ENCODE assay signal across 8 cellular contexts in genomic region chr6:11263185-11263817, GRCh38. TPM values are rescaled to one million over a fixed set of nuclear protein-coding genes. Genes with fewer than 3 reads are reported as not detected.
DNase-seq lines count a peak whose midpoint lies in the region; ATAC-seq and TF ChIP-seq lines count a peak whose summit lies in the region.

No MANE protein-coding gene starts in this region.

- H3K4me2 ChIP-seq in parathyroid adenoma (ENCODE audit: low read length): no peak overlapping the region

- CTCF ChIA-PET in RWPE1 (lab: Yijun Ruan, JAX): no interaction called here

- H2AFZ ChIP-seq in parathyroid adenoma: peak overlapping the region; percentile 61

- POLR2A ChIA-PET in RWPE1 (lab: Yijun Ruan, JAX; ENCODE audit: low non-redundant PET): no interaction called here

- ATAC-seq in foreskin keratinocyte (peak; percentile 18), GM21390 (IDR thresholded peaks at IDR 0.05; ENCODE audit: unreplicated experiment) (no peak), HG02623 (IDR thresholded peaks at IDR 0.05; ENCODE audit: unreplicated experiment) (no peak), HG02970 (IDR thresholded peaks at IDR 0.05; ENCODE audit: low FRiP score, unreplicated experiment) (no peak)

- H3K4me1 ChIP-seq in foreskin keratinocyte: no peaks in the 10 kb centered on the region
- peaks cover 21% of the 10 kb centered on the region for H3K4me1 ChIP-seq in parathyroid adenoma

- H3K27me3 ChIP-seq in foreskin keratinocyte (no peaks in the 10 kb centered on the region), parathyroid adenoma (ENCODE audit: control insufficient read depth, insufficient read depth, low read length) (no peaks in the 10 kb centered on the region)

- TF ChIP-seq CTCF in RWPE1 (conservative IDR thresholded peaks at IDR 0.05; ENCODE audit: low read depth) (no peak), foreskin keratinocyte (conservative IDR thresholded peaks at IDR 0.05) (no peak), parathyroid adenoma (IDR thresholded peaks at IDR 0.05) (no peak)

- H3K4me3 ChIP-seq in parathyroid adenoma (ENCODE audit: low read depth, low read length): no peak overlapping the region

- DNase-seq in DMS53 (lab: John Stamatoyannopoulos, UW): peak; percentile 65
- DNase-seq in RWPE1 (ENCODE audit: low spot score): peak; percentile 45
- peak; percentile 47 to 65 for DNase-seq in foreskin keratinocyte
- no peak for DNase-seq in DMS79 treated with DMSO at 0.1 percent for 48 hours (lab: John Stamatoyannopoulos, UW)

- H3K27ac ChIP-seq in RWPE1 (no peak overlapping the region), foreskin keratinocyte (no peak overlapping the region), parathyroid adenoma (peak overlapping the region; percentile 26)

- no peak overlapping the region for H3K9ac ChIP-seq in parathyroid adenoma

- no peaks in the 10 kb centered on the region for H3K79me2 ChIP-seq in parathyroid adenoma

- no peaks in the 10 kb centered on the region for H3K36me3 ChIP-seq in parathyroid adenoma (ENCODE audit: control insufficient read depth, insufficient read depth, low read length)

- H3K9me3 ChIP-seq in parathyroid adenoma (ENCODE audit: control insufficient read depth, low read length): no peaks in the 10 kb centered on the region

RNA-seq across cellular contexts. Expression of gene NEDD9, which starts 30.8 kb away (rescaled TPM):
- total RNA-seq in foreskin keratinocyte: 3.1 and 3.6 TPM in 2 replicates
- polyA plus RNA-seq in foreskin keratinocyte: 1.1 and 1.2 TPM in 2 replicates
